In the genomic region with DNA sequence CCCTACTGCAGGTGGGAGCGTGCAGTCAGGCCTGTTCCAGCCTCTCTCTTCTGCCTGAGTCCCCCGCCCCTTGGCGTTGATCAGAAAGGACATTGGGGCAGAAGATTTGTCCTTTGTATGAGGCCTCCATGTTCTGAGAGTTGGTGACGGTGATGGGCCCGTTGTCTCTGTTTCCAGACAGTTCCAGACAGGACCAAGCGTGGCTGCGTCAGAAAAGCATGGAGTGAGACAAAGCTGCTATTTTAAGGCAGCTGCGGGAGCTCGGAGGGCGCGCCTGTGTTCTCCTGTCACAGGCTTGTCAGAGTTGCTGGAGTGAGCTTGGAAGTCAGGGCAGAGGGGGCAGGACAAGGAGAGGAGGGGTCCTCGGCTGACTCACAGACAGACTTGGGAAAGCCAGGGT, we compare ENCODE assay signal across 21 cellular contexts. TPM values are rescaled to one million over a fixed set of nuclear protein-coding genes. Genes with fewer than 3 reads are reported as not detected.
A peak's percentile ranks its signal among the peaks of the same experiment; 100 is the strongest.
DNase-seq lines count a peak whose midpoint lies in the region; ATAC-seq, FAIRE-seq and TF ChIP-seq lines count a peak whose summit lies in the region.
"Had no signal": no experiment of that assay in that cellular context is flagged by ENCODE, and none has a peak within 500 bp of the region (broad histone marks: within the 10 kb centered on the region; RNA-seq: fewer than 3 reads in every experiment).

No MANE protein-coding gene starts in this region.

- H3K4me1 ChIP-seq in left ventricle myocardium inferior = peaks cover 22% of the 10 kb centered on the region
- no peaks in the 10 kb centered on the region for H3K4me1 ChIP-seq in neural progenitor cell
- H3K4me1 ChIP-seq in gastrocnemius medialis = peaks cover 0 to 2% of the 10 kb centered on the region in 2 donors
- no peaks in the 10 kb centered on the region for H3K4me1 ChIP-seq in HepG2 (ENCODE audit: insufficient read depth, low read length)
- H3K4me1 ChIP-seq: Caco-2 had no signal

- FAIRE-seq in HepG2 (lab: Jason Lieb, UNC) = no peak
- FAIRE-seq: H54 had no signal

- no peaks in the 10 kb centered on the region for H3K79me2 ChIP-seq in neural progenitor cell (ENCODE audit: low read depth)
- no peaks in the 10 kb centered on the region for H3K79me2 ChIP-seq in HepG2 (ENCODE audit: insufficient read depth, low read length)

- no peak overlapping the region for H2AFZ ChIP-seq in neural progenitor cell (replicated peaks)
- H2AFZ ChIP-seq in HepG2 (ENCODE audit: low read length) = no peak overlapping the region

- no peaks in the 10 kb centered on the region for H4K20me1 ChIP-seq in neural progenitor cell (ENCODE audit: low read depth)
- H4K20me1 ChIP-seq in HepG2 (ENCODE audit: insufficient read depth, low read length) = no peaks in the 10 kb centered on the region

- TF ChIP-seq POLR2A in gastrocnemius medialis (IDR thresholded peaks at IDR 0.05) (no peak), HepG2 (IDR thresholded peaks at IDR 0.05; ENCODE audit: insufficient read depth in 1 of 2, low read depth in 2 of 2, low read length in 2 of 2) (no peak)

- H3K9me3 Mint-ChIP-seq in neural progenitor cell = no peaks in the 10 kb centered on the region
- H3K9me3 Mint-ChIP-seq: CD8-positive, alpha-beta T cell had no signal

- no TSS peak for BruUV-seq in HepG2 (replicated peaks; lab: Mats Ljungman, UMichigan)

- in situ Hi-C loops in gastrocnemius medialis (cut with MboI; ENCODE audit: low sequenced_read_pairs in 4 of 4) (no loop called here), HepG2 (cut with HindIII; ENCODE audit: extremely low pct_ligation_motif_present, low pct_unique_long_range_greater_than_20kb) (no loop called here)

- H3K4me3 ChIP-seq in left ventricle myocardium inferior (no peak overlapping the region), neural progenitor cell (no peak overlapping the region), gastrocnemius medialis (no peak overlapping the region), HepG2 (replicated peaks in 1 of 3; ENCODE audit: insufficient read depth in 1 of 3, low read depth in 2 of 3, low read length in 3 of 3) (no peak overlapping the region)

- H3K27ac Mint-ChIP-seq in neural progenitor cell (no peak overlapping the region), T-helper 17 cell (no peak overlapping the region)
- H3K27ac Mint-ChIP-seq: CD8-positive, alpha-beta T cell had no signal

- TF ChIP-seq CTCF in left ventricle myocardium inferior (IDR thresholded peaks at IDR 0.05; ENCODE audit: borderline replicate concordance) (no peak), neural progenitor cell (IDR thresholded peaks at IDR 0.05) (no peak), gastrocnemius medialis (IDR thresholded peaks at IDR 0.05 in 4 of 5, conservative IDR thresholded peaks at IDR 0.05 in 1 of 5) (no peak), RWPE1 (conservative IDR thresholded peaks at IDR 0.05; ENCODE audit: low read depth) (no peak), HepG2 (CRISPR knock-in tag; IDR thresholded peaks at IDR 0.05) (no peak)

- peaks cover 20% of the 10 kb centered on the region for H3K27me3 Mint-ChIP-seq in neural progenitor cell (ENCODE audit: insufficient read depth, low read depth)
- peaks cover 33% of the 10 kb centered on the region for H3K27me3 Mint-ChIP-seq in T-helper 17 cell

- H3K4me2 ChIP-seq in neural progenitor cell (no peak overlapping the region), HepG2 (ENCODE audit: low read depth, low read length) (no peak overlapping the region)

- CTCF ChIA-PET in RWPE1 (lab: Yijun Ruan, JAX) = interaction anchor here (0.6 kb wide), 1 partner anchor 123 kb away, joined by 4 read pairs; no protein-coding TSS in a partner anchor
- CTCF ChIA-PET in HepG2 (lab: Yijun Ruan, JAX; ENCODE audit: low intra/inter-chr PET ratio, low total read pairs) = no interaction called here

- H3K9ac ChIP-seq in neural progenitor cell (no peak overlapping the region), HepG2 (ENCODE audit: insufficient read depth, low read depth, low read length) (no peak overlapping the region)

- no peak for TF ChIP-seq RAD21 in HepG2 (CRISPR knock-in tag; IDR thresholded peaks at IDR 0.05)

- H3K9me3 ChIP-seq in left ventricle myocardium inferior (replicated peaks) (no peaks in the 10 kb centered on the region), neural progenitor cell (ENCODE audit: low read depth) (no peaks in the 10 kb centered on the region), gastrocnemius medialis (no peaks in the 10 kb centered on the region), T-helper 17 cell (ENCODE audit: control insufficient read depth, low read length, poor library complexity, severe bottlenecking) (no peaks in the 10 kb centered on the region), HepG2 (ENCODE audit: low read length) (no peaks in the 10 kb centered on the region)
- H3K9me3 ChIP-seq: Caco-2 had no signal

- H3K36me3 Mint-ChIP-seq in neural progenitor cell (no peaks in the 10 kb centered on the region), T-helper 17 cell (ENCODE audit: low read depth) (peaks cover 2% of the 10 kb centered on the region)
- H3K36me3 Mint-ChIP-seq: CD8-positive, alpha-beta T cell had no signal

- ATAC-seq in gastrocnemius medialis = peak; percentile 31 to 33
- ATAC-seq in T-helper 17 cell = no peak
- no peak for ATAC-seq in HepG2
- ATAC-seq: CD8-positive, alpha-beta T cell; PC-3 had no signal

- H3K36me3 ChIP-seq in left ventricle myocardium inferior (no peaks in the 10 kb centered on the region), neural progenitor cell (no peaks in the 10 kb centered on the region), gastrocnemius medialis (no peaks in the 10 kb centered on the region), HepG2 (replicated peaks in 1 of 2; ENCODE audit: control insufficient read depth in 1 of 2, insufficient read depth in 2 of 2, low read length in 2 of 2) (no peaks in the 10 kb centered on the region)

- H3K4me3 Mint-ChIP-seq in neural progenitor cell (peak overlapping the region; percentile 33), T-helper 17 cell (no peak overlapping the region)
- H3K4me3 Mint-ChIP-seq: CD8-positive, alpha-beta T cell had no signal

- H3K27me3 ChIP-seq in left ventricle myocardium inferior (ENCODE audit: low read depth) = no peaks in the 10 kb centered on the region
- no peaks in the 10 kb centered on the region for H3K27me3 ChIP-seq in neural progenitor cell
- no peaks in the 10 kb centered on the region for H3K27me3 ChIP-seq in gastrocnemius medialis
- H3K27me3 ChIP-seq in HepG2 (ENCODE audit: control insufficient read depth in 1 of 2, insufficient read depth in 2 of 2, low read length in 2 of 2) = peaks cover 2 to 15% of the 10 kb centered on the region in 2 experiments; a peak in 4 of 5 replicates

- H3F3A ChIP-seq in neural progenitor cell (ENCODE audit: low read depth) = peaks cover 4% of the 10 kb centered on the region

- TF ChIP-seq EP300 in HepG2 (IDR thresholded peaks at IDR 0.05; ENCODE audit: low read depth in 2 of 2, low read length in 2 of 2) (no peak), HepG2 (CRISPR knock-in tag; IDR thresholded peaks at IDR 0.05; ENCODE audit: borderline replicate concordance) (no peak)

- peaks cover 17% of the 10 kb centered on the region for H3K4me1 Mint-ChIP-seq in neural progenitor cell
- peaks cover 3% of the 10 kb centered on the region for H3K4me1 Mint-ChIP-seq in T-helper 17 cell

- H3K27ac ChIP-seq in left ventricle myocardium inferior (replicated peaks) (peak overlapping the region; percentile 46), neural progenitor cell (no peak overlapping the region), gastrocnemius medialis (peak overlapping the region in 2 of 4 donors; percentile 2 to 40), RWPE1 (no peak overlapping the region), HepG2 (ENCODE audit: extremely low read length, insufficient read depth, low read length) (no peak overlapping the region)

- POLR2A ChIA-PET in RWPE1 (lab: Yijun Ruan, JAX; ENCODE audit: low non-redundant PET) (no interaction called here), HepG2 (lab: Yijun Ruan, JAX) (no interaction called here)

- DNase-seq in globus pallidus (ENCODE audit: low spot score) = peak; percentile 26
- no peak for DNase-seq in left ventricle myocardium inferior
- no peak for DNase-seq in neural progenitor cell (ENCODE audit: low spot score)
- no peak for DNase-seq in gastrocnemius medialis
- DNase-seq in T-helper 17 cell = no peak
- DNase-seq in RWPE1 (ENCODE audit: low spot score) = no peak
- no peak for DNase-seq in HepG2 (ENCODE audit: low spot score)
- DNase-seq in kidney glomerular epithelial cell (lab: John Stamatoyannopoulos, UW) = no peak
- DNase-seq: Caco-2; CD8-positive, alpha-beta T cell; Karpas-422; NCI-H1092; NCI-H1436 treated with DMSO at 0.1 percent for 48 hours; NCI-H187 treated with DMSO at 0.1 percent for 48 hours; NCI-H2107; NCI-H524; NCI-H82; NK-92 treated with Interleukin-12 subunit alpha and Interleukin-12 subunit beta, amount 100 ng/mL, for 24 hours; PC-3; SHP77 treated with DMSO at 0.1 percent for 48 hours had no signal

- 67% methylated on average over 12 of the region's 12 CpGs for WGBS in HepG2 (ENCODE audit: low lambda C conversion rate)

- intact Hi-C loops in left ventricle myocardium inferior (cut with micrococcal nuclease) (no loop called here), gastrocnemius medialis (cut with DNase I; ENCODE audit: low total_unique reads) (no loop called here), HepG2 (cut with micrococcal nuclease; ENCODE audit: unreplicated experiment) (no loop called here)

RNA-seq across cellular contexts. Expression of gene SH3PXD2B, which starts 32.1 kb away (rescaled TPM):
- 5.2 TPM for total RNA-seq in left ventricle myocardium inferior
- total RNA-seq in neural progenitor cell (ENCODE audit: low replicate concordance) = 27.3 and 46.3 TPM in 2 replicates
- 10 to 100 TPM in 1 of 4 donors, 1 to 10 TPM in 3; 2.7 to 10.2 (median 4.2) TPM for total RNA-seq in gastrocnemius medialis
- total RNA-seq in T-helper 17 cell = under 1 TPM; 0.12 to 0.21 TPM
- 3.4 and 3.8 TPM in 2 replicates for total RNA-seq in HepG2 (2016; rRNA removed; fragmentation: Illumina TruSeq; extraction: Trizol)
- total RNA-seq in HepG2 (2016; cell fraction: cytosol; rRNA removed; fragmentation: Illumina TruSeq; extraction: Trizol; ENCODE audit: low read depth) = 1.1 and 1.3 TPM in 2 replicates
- total RNA-seq in HepG2 (2016; cell fraction: insoluble cytoplasmic fraction; rRNA removed; fragmentation: Illumina TruSeq; extraction: Trizol) = 3.2 and 3.8 TPM in 2 replicates
- total RNA-seq in HepG2 (2016; cell fraction: membrane; rRNA removed; fragmentation: Illumina TruSeq; extraction: Trizol) = 1.5 and 2.4 TPM in 2 replicates
- 3.8 TPM in 2 replicates for total RNA-seq in HepG2 (2016; cell fraction: nucleus; rRNA removed; fragmentation: Illumina TruSeq; extraction: Trizol)
- polyA plus RNA-seq in HepG2 (2011; rRNA removed) = 4.6 and 5.3 TPM in 2 replicates
- polyA plus RNA-seq in HepG2 (2011; cell fraction: cytosol; rRNA removed) = 1.9 and 2.4 TPM in 2 replicates
- polyA plus RNA-seq in HepG2 (2011; cell fraction: nucleus; rRNA removed) = 6.3 and 6.6 TPM in 2 replicates
- polyA plus RNA-seq in HepG2 (2012) = 3.7 and 4.6 TPM in 2 replicates
- polyA plus RNA-seq in HepG2 (2016; cell fraction: cytosol; fragmentation: Illumina TruSeq; extraction: Trizol; ENCODE audit: low read depth) = 0.45 and 0.58 TPM in 2 replicates
- 4.5 and 5.7 TPM in 2 replicates for polyA plus RNA-seq in HepG2 (2016; cell fraction: insoluble cytoplasmic fraction; fragmentation: Illumina TruSeq; extraction: Trizol; ENCODE audit: low read depth)
- polyA plus RNA-seq in HepG2 (2016; cell fraction: membrane; fragmentation: Illumina TruSeq; extraction: Trizol; ENCODE audit: low read depth) = 0.58 and 1.3 TPM in 2 replicates
- 4.4 and 5.5 TPM in 2 replicates for polyA plus RNA-seq in HepG2 (2016; cell fraction: nucleus; fragmentation: Illumina TruSeq; extraction: Trizol; ENCODE audit: insufficient read depth, low read depth)
- polyA minus RNA-seq in HepG2 (2011; rRNA and poly(A)+ RNA removed; ENCODE audit: low replicate concordance) = 6.5 and 8.9 TPM in 2 replicates
- polyA minus RNA-seq in HepG2 (2011; cell fraction: cytosol; rRNA and poly(A)+ RNA removed) = 4.5 and 5.0 TPM in 2 replicates
- 4.5 and 4.7 TPM in 2 replicates for polyA minus RNA-seq in HepG2 (2011; cell fraction: nucleus; rRNA and poly(A)+ RNA removed)

Comparison
In these comparisons a context has a peak if more than half of its experiments do, and no peak if none do; other contexts are left out.
1. ATAC-seq: peak in gastrocnemius medialis (2 of 2); none in T-helper 17 cell (single experiment) and HepG2 (single experiment).